In the genomic region with DNA sequence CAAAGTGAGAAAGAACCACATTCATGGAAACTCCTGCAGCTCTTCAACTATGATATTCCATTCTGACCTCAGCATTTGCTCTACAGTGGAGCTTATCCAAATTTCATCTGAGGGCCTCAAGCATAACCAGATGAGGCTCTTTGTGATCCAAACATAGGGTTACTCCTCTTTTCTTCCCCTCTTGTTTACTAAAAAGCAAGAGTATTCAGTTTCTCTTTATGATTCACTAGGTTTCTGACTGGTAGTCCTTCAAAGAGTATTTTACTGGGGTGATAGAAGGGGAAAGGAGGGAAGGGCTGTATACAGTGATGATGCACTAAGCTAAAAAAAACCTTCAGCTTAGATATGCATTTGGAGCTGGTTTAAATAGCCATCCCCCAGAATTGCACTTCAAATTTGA, we compare ENCODE assay signal across 16 cellular contexts.
DNase-seq lines count a peak whose midpoint lies in the region; ATAC-seq and TF ChIP-seq lines count a peak whose summit lies in the region.
"Had no signal": no experiment of that assay in that cellular context is flagged by ENCODE, and none has a peak within 500 bp of the region (broad histone marks: within the 10 kb centered on the region; RNA-seq: fewer than 3 reads in every experiment).

No MANE protein-coding gene starts in this region.

- H3K27me3 Mint-ChIP-seq in activated CD4-positive, alpha-beta T cell treated with anti-CD3 and anti-CD28 coated beads, Interleukin-2, amount 10 ng/mL, durations not matched to agents 24 days and 14 days, result no peaks in the 10 kb centered on the region
- H3K27me3 Mint-ChIP-seq in activated CD4-positive, alpha-beta T cell treated with anti-CD3 and anti-CD28 coated beads, Interleukin-2, amount 10 ng/mL, durations not matched to agents 7 days and 5 days, result no peaks in the 10 kb centered on the region
- peaks cover 2% of the 10 kb centered on the region for H3K27me3 Mint-ChIP-seq in GM23338 (ENCODE audit: insufficient read depth, low read depth, poor library complexity)
- no peaks in the 10 kb centered on the region for H3K27me3 Mint-ChIP-seq in activated T-helper 2 cell treated with anti-CD3 and anti-CD28 coated beads, Interferon-gamma antibody, Interleukin-2, Interleukin-4, amounts not matched to agents 10 μg/mL and 5 μg/mL and 100 μg/mL, durations not matched to agents 14 hours and 24 hours and 36 hours (ENCODE audit: low read depth)
- H3K27me3 Mint-ChIP-seq in neural progenitor cell (ENCODE audit: insufficient read depth, low read depth), result peaks cover 2% of the 10 kb centered on the region

- POLR2A ChIA-PET in activated CD4-positive, alpha-beta T cell treated with anti-CD3 and anti-CD28 coated beads, Interleukin-2, amount 10 ng/mL, durations not matched to agents 7 days and 5 days (lab: Charles Lee), result interaction anchor here (0.5 to 1.2 kb wide), 3 partner anchors 17 to 36 kb away, joined by 3 to 6 read pairs (median 4); no protein-coding TSS in a partner anchor

- H3K79me2 ChIP-seq in GM23338 (replicated peaks; ENCODE audit: insufficient read depth) (no peaks in the 10 kb centered on the region), neural progenitor cell (ENCODE audit: low read depth) (no peaks in the 10 kb centered on the region)

- intact Hi-C loops in activated CD4-positive, alpha-beta T cell treated with anti-CD3 and anti-CD28 coated beads, Interleukin-2, amount 10 ng/mL, durations not matched to agents 24 days and 14 days (cut with micrococcal nuclease), result loop anchor here (1.0 to 2.0 kb wide), 4 partner anchors 16 to 91 kb away; a partner anchor contains a TSS
- intact Hi-C loops in activated T-helper 2 cell treated with anti-CD3 and anti-CD28 coated beads, Interferon-gamma antibody, Interleukin-2, Interleukin-4, amounts not matched to agents 10 μg/mL and 5 μg/mL and 100 μg/mL, durations not matched to agents 14 hours and 24 hours and 36 hours (cut with micrococcal nuclease), result loop anchor here (1.0 to 5.0 kb wide), 4 partner anchors 17 to 221 kb away; no protein-coding TSS in a partner anchor

- no peak overlapping the region for H3K9ac ChIP-seq in neural progenitor cell

- no peak for DNase-seq in activated CD4-positive, alpha-beta T cell treated with anti-CD3 and anti-CD28 coated beads, Interleukin-2, amount 10 ng/mL, durations not matched to agents 24 days and 14 days
- DNase-seq in activated CD4-positive, alpha-beta T cell treated with anti-CD3 and anti-CD28 coated beads, Interleukin-2, amount 10 ng/mL, durations not matched to agents 7 days and 5 days, result no peak
- DNase-seq in GM23338 (ENCODE audit: low spot score), result no peak
- DNase-seq in activated T-helper 2 cell treated with anti-CD3 and anti-CD28 coated beads, Interferon-gamma antibody, Interleukin-2, Interleukin-4, amounts not matched to agents 10 μg/mL and 5 μg/mL and 100 μg/mL, durations not matched to agents 14 hours and 24 hours and 36 hours (ENCODE audit: low spot score), result no peak
- DNase-seq in neural progenitor cell (ENCODE audit: low spot score), result no peak
- no peak for DNase-seq in SW 1271 (lab: John Stamatoyannopoulos, UW)
- no peak for DNase-seq in NCI-H1930 (lab: John Stamatoyannopoulos, UW)
- DNase-seq: C1 segment of cervical spinal cord, DMS 273 treated with DMSO at 0.1 percent for 48 hours, EL, HFFc6, MM.1S, NCI-H2029, NCI-H510A treated with DMSO at 0.1 percent for 48 hours had no signal

- TF ChIP-seq CTCF in GM23338 (conservative IDR thresholded peaks at IDR 0.05; ENCODE audit: low read depth in 2 of 2) (no peak), neural progenitor cell (IDR thresholded peaks at IDR 0.05) (no peak)

- no peaks in the 10 kb centered on the region for H3F3A ChIP-seq in GM23338 (replicated peaks; ENCODE audit: low read depth)
- H3F3A ChIP-seq in neural progenitor cell (ENCODE audit: low read depth), result no peaks in the 10 kb centered on the region

- peaks cover 25% of the 10 kb centered on the region for H3K4me1 Mint-ChIP-seq in activated CD4-positive, alpha-beta T cell treated with anti-CD3 and anti-CD28 coated beads, Interleukin-2, amount 10 ng/mL, durations not matched to agents 24 days and 14 days
- peaks cover 27% of the 10 kb centered on the region for H3K4me1 Mint-ChIP-seq in activated CD4-positive, alpha-beta T cell treated with anti-CD3 and anti-CD28 coated beads, Interleukin-2, amount 10 ng/mL, durations not matched to agents 7 days and 5 days
- H3K4me1 Mint-ChIP-seq in GM23338, result peaks cover 11% of the 10 kb centered on the region; the same call in 2 of the 3 replicates
- peaks cover 52% of the 10 kb centered on the region for H3K4me1 Mint-ChIP-seq in activated T-helper 2 cell treated with anti-CD3 and anti-CD28 coated beads, Interferon-gamma antibody, Interleukin-2, Interleukin-4, amounts not matched to agents 10 μg/mL and 5 μg/mL and 100 μg/mL, durations not matched to agents 14 hours and 24 hours and 36 hours (ENCODE audit: low read depth)
- H3K4me1 Mint-ChIP-seq in neural progenitor cell, result no peaks in the 10 kb centered on the region

- H3K4me1 ChIP-seq in GM23338 (ENCODE audit: insufficient read depth) (0 out of 2 replicates have a peak, but pooled peaks cover 6% of the 10 kb centered on the region), neural progenitor cell (peaks cover 11% of the 10 kb centered on the region)

- H4K20me1 ChIP-seq in GM23338 (replicated peaks; ENCODE audit: insufficient read depth), result no peaks in the 10 kb centered on the region
- H4K20me1 ChIP-seq in neural progenitor cell (ENCODE audit: low read depth), result no peaks in the 10 kb centered on the region

- H3K9me3 Mint-ChIP-seq in activated CD4-positive, alpha-beta T cell treated with anti-CD3 and anti-CD28 coated beads, Interleukin-2, amount 10 ng/mL, durations not matched to agents 24 days and 14 days, result peaks cover 9% of the 10 kb centered on the region
- peaks cover 14% of the 10 kb centered on the region for H3K9me3 Mint-ChIP-seq in activated CD4-positive, alpha-beta T cell treated with anti-CD3 and anti-CD28 coated beads, Interleukin-2, amount 10 ng/mL, durations not matched to agents 7 days and 5 days
- peaks cover 4% of the 10 kb centered on the region; the same call in 2 of the 3 replicates for H3K9me3 Mint-ChIP-seq in GM23338
- peaks cover 30% of the 10 kb centered on the region for H3K9me3 Mint-ChIP-seq in activated T-helper 2 cell treated with anti-CD3 and anti-CD28 coated beads, Interferon-gamma antibody, Interleukin-2, Interleukin-4, amounts not matched to agents 10 μg/mL and 5 μg/mL and 100 μg/mL, durations not matched to agents 14 hours and 24 hours and 36 hours
- peaks cover 2% of the 10 kb centered on the region for H3K9me3 Mint-ChIP-seq in neural progenitor cell
- H3K9me3 Mint-ChIP-seq: HFFc6 had no signal

- H3K27ac ChIP-seq in GM23338 (ENCODE audit: low read depth) (no peak overlapping the region), neural progenitor cell (no peak overlapping the region)

- H2AFZ ChIP-seq in GM23338, result peak overlapping the region; percentile 0; the same call in 1 of the 2 replicates
- H2AFZ ChIP-seq in neural progenitor cell (replicated peaks), result peak overlapping the region; percentile 71

- H3K27ac Mint-ChIP-seq in activated CD4-positive, alpha-beta T cell treated with anti-CD3 and anti-CD28 coated beads, Interleukin-2, amount 10 ng/mL, durations not matched to agents 24 days and 14 days, result peak overlapping the region; percentile 61
- H3K27ac Mint-ChIP-seq in activated CD4-positive, alpha-beta T cell treated with anti-CD3 and anti-CD28 coated beads, Interleukin-2, amount 10 ng/mL, durations not matched to agents 7 days and 5 days, result no peak overlapping the region
- H3K27ac Mint-ChIP-seq in GM23338, result no peak overlapping the region
- peak overlapping the region; percentile 72 for H3K27ac Mint-ChIP-seq in activated T-helper 2 cell treated with anti-CD3 and anti-CD28 coated beads, Interferon-gamma antibody, Interleukin-2, Interleukin-4, amounts not matched to agents 10 μg/mL and 5 μg/mL and 100 μg/mL, durations not matched to agents 14 hours and 24 hours and 36 hours
- H3K27ac Mint-ChIP-seq in neural progenitor cell, result no peak overlapping the region
- H3K27ac Mint-ChIP-seq: HFFc6 had no signal

- no peaks in the 10 kb centered on the region for H3K9me3 ChIP-seq in neural progenitor cell (ENCODE audit: low read depth)

- H3K27me3 ChIP-seq in GM23338 (ENCODE audit: insufficient read depth), result no peaks in the 10 kb centered on the region
- H3K27me3 ChIP-seq in neural progenitor cell, result no peaks in the 10 kb centered on the region

- peaks cover 6% of the 10 kb centered on the region for H3K9me2 ChIP-seq in GM23338 (ENCODE audit: insufficient read depth)

- ATAC-seq in GM23338, result no peak
- ATAC-seq in HG02798 (IDR thresholded peaks at IDR 0.05; ENCODE audit: poor library complexity, unreplicated experiment), result no peak
- ATAC-seq: HepG2 had no signal

- no peak overlapping the region for H3K4me2 ChIP-seq in GM23338
- peak overlapping the region; percentile 51 for H3K4me2 ChIP-seq in neural progenitor cell

- H3K4me3 Mint-ChIP-seq in activated CD4-positive, alpha-beta T cell treated with anti-CD3 and anti-CD28 coated beads, Interleukin-2, amount 10 ng/mL, durations not matched to agents 24 days and 14 days, result no peak overlapping the region
- H3K4me3 Mint-ChIP-seq in activated CD4-positive, alpha-beta T cell treated with anti-CD3 and anti-CD28 coated beads, Interleukin-2, amount 10 ng/mL, durations not matched to agents 7 days and 5 days, result no peak overlapping the region
- H3K4me3 Mint-ChIP-seq in GM23338 (no peak overlapping the region), neural progenitor cell (no peak overlapping the region)
- H3K4me3 Mint-ChIP-seq in activated T-helper 2 cell treated with anti-CD3 and anti-CD28 coated beads, Interferon-gamma antibody, Interleukin-2, Interleukin-4, amounts not matched to agents 10 μg/mL and 5 μg/mL and 100 μg/mL, durations not matched to agents 14 hours and 24 hours and 36 hours (ENCODE audit: low read depth), result no peak overlapping the region
- H3K4me3 Mint-ChIP-seq: HFFc6 had no signal

- no peak overlapping the region for H3K4me3 ChIP-seq in GM23338
- no peak overlapping the region for H3K4me3 ChIP-seq in neural progenitor cell

- H3K36me3 Mint-ChIP-seq in activated CD4-positive, alpha-beta T cell treated with anti-CD3 and anti-CD28 coated beads, Interleukin-2, amount 10 ng/mL, durations not matched to agents 24 days and 14 days (ENCODE audit: low read depth), result peaks cover 8% of the 10 kb centered on the region
- peaks cover 15% of the 10 kb centered on the region for H3K36me3 Mint-ChIP-seq in activated CD4-positive, alpha-beta T cell treated with anti-CD3 and anti-CD28 coated beads, Interleukin-2, amount 10 ng/mL, durations not matched to agents 7 days and 5 days (ENCODE audit: low read depth)
- H3K36me3 Mint-ChIP-seq in GM23338 (ENCODE audit: low read depth) (0 out of 3 replicates have a peak, but pooled peaks cover 7% of the 10 kb centered on the region), neural progenitor cell (peaks cover 2% of the 10 kb centered on the region)
- H3K36me3 Mint-ChIP-seq in activated T-helper 2 cell treated with anti-CD3 and anti-CD28 coated beads, Interferon-gamma antibody, Interleukin-2, Interleukin-4, amounts not matched to agents 10 μg/mL and 5 μg/mL and 100 μg/mL, durations not matched to agents 14 hours and 24 hours and 36 hours (ENCODE audit: low read depth), result peaks cover 52% of the 10 kb centered on the region

- H3K36me3 ChIP-seq in GM23338 (ENCODE audit: insufficient read depth) (no peaks in the 10 kb centered on the region), neural progenitor cell (no peaks in the 10 kb centered on the region)

- CTCF ChIA-PET in activated CD4-positive, alpha-beta T cell treated with anti-CD3 and anti-CD28 coated beads, Interleukin-2, amount 10 ng/mL, durations not matched to agents 7 days and 5 days (lab: Charles Lee), result interaction anchor here (0.9 to 1.9 kb wide), 3 partner anchors 16 to 49 kb away, joined by 3 to 7 read pairs (median 4); no protein-coding TSS in a partner anchor

Comparison
In these comparisons a context has a peak if more than half of its experiments do, and no peak if none do; other contexts are left out.
1. H3K27ac Mint-ChIP-seq: peak in activated CD4-positive, alpha-beta T cell treated with anti-CD3 and anti-CD28 coated beads, Interleukin-2, amount 10 ng/mL, durations not matched to agents 24 days and 14 days (single experiment) and activated T-helper 2 cell treated with anti-CD3 and anti-CD28 coated beads, Interferon-gamma antibody, Interleukin-2, Interleukin-4, amounts not matched to agents 10 μg/mL and 5 μg/mL and 100 μg/mL, durations not matched to agents 14 hours and 24 hours and 36 hours (single experiment); none in activated CD4-positive, alpha-beta T cell treated with anti-CD3 and anti-CD28 coated beads, Interleukin-2, amount 10 ng/mL, durations not matched to agents 7 days and 5 days (single experiment), GM23338 (single experiment) and neural progenitor cell (single experiment).